ENCODE assay signal across 14 cellular contexts in the genomic region with DNA sequence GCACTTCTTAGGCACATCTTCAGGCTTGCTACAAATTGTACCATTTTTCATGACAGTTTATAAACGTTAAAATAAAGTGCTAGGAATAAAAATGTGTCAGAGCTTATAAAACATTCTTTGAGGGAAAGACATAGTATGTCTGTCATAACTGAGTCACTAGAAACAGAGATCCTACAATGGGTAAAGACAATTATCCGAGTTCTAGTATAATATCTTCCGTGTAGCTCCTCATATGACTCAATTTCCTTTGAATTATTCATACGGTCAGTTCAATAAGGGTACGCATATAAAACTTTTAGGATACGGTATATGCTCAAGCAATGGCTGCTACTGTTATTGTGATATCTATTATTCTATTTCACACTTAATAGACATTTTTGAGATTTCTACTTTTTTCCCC.
DNase-seq lines count a peak whose midpoint lies in the region; ATAC-seq lines count a peak whose summit lies in the region.
"Had no signal": no experiment of that assay in that cellular context is flagged by ENCODE, and none has a peak within 500 bp of the region (broad histone marks: within the 10 kb centered on the region; RNA-seq: fewer than 3 reads in every experiment).

No MANE protein-coding gene starts in this region.

- ATAC-seq in GM21447 (IDR thresholded peaks at IDR 0.05; ENCODE audit: unreplicated experiment) (no peak), HG03521 (IDR thresholded peaks at IDR 0.05; ENCODE audit: unreplicated experiment) (no peak)
- ATAC-seq: HCT116 had no signal

- H3K36me3 Mint-ChIP-seq in activated CD4-positive, alpha-beta memory T cell treated with anti-CD3 and anti-CD28 coated beads, Interleukin-2, amount 10 ng/mL, durations not matched to agents 7 days and 5 days (ENCODE audit: low read depth) = no peaks in the 10 kb centered on the region
- H3K36me3 Mint-ChIP-seq: CD4-positive, CD25-positive, alpha-beta regulatory T cell had no signal

- no peaks in the 10 kb centered on the region for H3K4me1 Mint-ChIP-seq in activated CD4-positive, alpha-beta memory T cell treated with anti-CD3 and anti-CD28 coated beads, Interleukin-2, amount 10 ng/mL, durations not matched to agents 7 days and 5 days
- H3K4me1 Mint-ChIP-seq: CD4-positive, CD25-positive, alpha-beta regulatory T cell had no signal

- H3K27ac ChIP-seq in epithelial cell of prostate = peak overlapping the region; percentile 28
- H3K27ac ChIP-seq: BLaER1 treated with 17β-estradiol and CSF1 and Interleukin-3, amounts not matched to agents 10 nM and 100 nM had no signal

- no peaks in the 10 kb centered on the region for H3K27me3 Mint-ChIP-seq in activated CD4-positive, alpha-beta memory T cell treated with anti-CD3 and anti-CD28 coated beads, Interleukin-2, amount 10 ng/mL, durations not matched to agents 7 days and 5 days
- H3K27me3 Mint-ChIP-seq: CD4-positive, CD25-positive, alpha-beta regulatory T cell had no signal

- H3K9me3 Mint-ChIP-seq in activated CD4-positive, alpha-beta memory T cell treated with anti-CD3 and anti-CD28 coated beads, Interleukin-2, amount 10 ng/mL, durations not matched to agents 7 days and 5 days = peaks cover 2% of the 10 kb centered on the region

- POLR2A ChIA-PET in activated CD4-positive, alpha-beta memory T cell treated with anti-CD3 and anti-CD28 coated beads, Interleukin-2, amount 10 ng/mL, durations not matched to agents 7 days and 5 days (lab: Charles Lee) = no interaction called here

- CTCF ChIA-PET in activated CD4-positive, alpha-beta memory T cell treated with anti-CD3 and anti-CD28 coated beads, Interleukin-2, amount 10 ng/mL, durations not matched to agents 7 days and 5 days (lab: Charles Lee) = no interaction called here

- no peak overlapping the region for H3K4me3 Mint-ChIP-seq in activated CD4-positive, alpha-beta memory T cell treated with anti-CD3 and anti-CD28 coated beads, Interleukin-2, amount 10 ng/mL, durations not matched to agents 7 days and 5 days
- H3K4me3 Mint-ChIP-seq: CD4-positive, CD25-positive, alpha-beta regulatory T cell had no signal

- DNase-seq in EH (ENCODE audit: low read depth) = peak; percentile 14
- peak; percentile 3 for DNase-seq in HT1080 (ENCODE audit: low read depth)
- peak; percentile 26 for DNase-seq in RKO (ENCODE audit: low spot score)
- DNase-seq in epithelial cell of prostate (ENCODE audit: low read depth, low spot score) = no peak
- no peak for DNase-seq in activated CD4-positive, alpha-beta memory T cell treated with anti-CD3 and anti-CD28 coated beads, Interleukin-2, amount 10 ng/mL, durations not matched to agents 7 days and 5 days
- no peak for DNase-seq in LoVo (ENCODE audit: low spot score)
- DNase-seq: 8988T; ACHN; CD4-positive, CD25-positive, alpha-beta regulatory T cell; DMS53 had no signal

- H3K27ac Mint-ChIP-seq in activated CD4-positive, alpha-beta memory T cell treated with anti-CD3 and anti-CD28 coated beads, Interleukin-2, amount 10 ng/mL, durations not matched to agents 7 days and 5 days = no peak overlapping the region
- H3K27ac Mint-ChIP-seq: CD4-positive, CD25-positive, alpha-beta regulatory T cell had no signal

Comparison
In these comparisons a context has a peak if more than half of its experiments do, and no peak if none do; other contexts are left out.
1. DNase-seq: peak in EH (single experiment), HT1080 (single experiment) and RKO (single experiment); none in epithelial cell of prostate (single experiment), activated CD4-positive, alpha-beta memory T cell treated with anti-CD3 and anti-CD28 coated beads, Interleukin-2, amount 10 ng/mL, durations not matched to agents 7 days and 5 days (single experiment) and LoVo (single experiment).